Comparison of ENCODE assay signal across 13 cellular contexts in genomic region chr3:197790033-197790432, GRCh38. TPM values are rescaled to one million over a fixed set of nuclear protein-coding genes. Genes with fewer than 3 reads are reported as not detected.
DNase-seq lines count a peak whose midpoint lies in the region; ATAC-seq and TF ChIP-seq lines count a peak whose summit lies in the region.
"Had no signal": no experiment of that assay in that cellular context is flagged by ENCODE, and none has a peak within 500 bp of the region (broad histone marks: within the 10 kb centered on the region; RNA-seq: fewer than 3 reads in every experiment).

No MANE protein-coding gene starts in this region.

- peak overlapping the region in 3 of 7 donors; percentile 25 to 98 (median 96) for H3K27ac Mint-ChIP-seq in CD14-positive monocyte
- H3K27ac Mint-ChIP-seq in activated T-helper 17 cell treated with anti-CD3 and anti-CD28 coated beads, Interleukin-2, amount 50 U/mL, for 72 hours, result peak overlapping the region; percentile 98
- H3K27ac Mint-ChIP-seq in mesothelial cell of epicardium, result peak overlapping the region; percentile 98

- no peaks in the 10 kb centered on the region for H3K9me2 ChIP-seq in GM23248 (ENCODE audit: insufficient read depth)

- H3K9me3 ChIP-seq in GM23248 (ENCODE audit: low read depth), result no peaks in the 10 kb centered on the region
- H3K9me3 ChIP-seq: thyroid gland had no signal

- intact Hi-C loops in CD14-positive monocyte (cut with micrococcal nuclease), result no loop called here

- peak overlapping the region; percentile 98 for H2AFZ ChIP-seq in GM23248

- TF ChIP-seq CTCF in CD14-positive monocyte (IDR thresholded peaks at IDR 0.05), result no peak
- no peak for TF ChIP-seq CTCF in mesothelial cell of epicardium (IDR thresholded peaks at IDR 0.05; ENCODE audit: unreplicated experiment)

- H3K4me1 Mint-ChIP-seq in CD14-positive monocyte (peaks cover 26% of the 10 kb centered on the region), mesothelial cell of epicardium (peaks cover 21% of the 10 kb centered on the region)
- H3K4me1 Mint-ChIP-seq in activated T-helper 17 cell treated with anti-CD3 and anti-CD28 coated beads, Interleukin-2, amount 50 U/mL, for 72 hours, result peaks cover 10% of the 10 kb centered on the region

- H4K20me1 ChIP-seq in GM23248 (ENCODE audit: insufficient read depth), result peaks cover 4% of the 10 kb centered on the region; the same call in 1 of the 2 replicates

- H3K27me3 ChIP-seq in GM23248 (replicated peaks; ENCODE audit: insufficient read depth), result no peaks in the 10 kb centered on the region
- H3K27me3 ChIP-seq: thyroid gland had no signal

- H3K36me3 ChIP-seq in GM23248 (ENCODE audit: low read depth), result 0 out of 2 replicates have a peak, but pooled peaks cover 5% of the 10 kb centered on the region
- H3K36me3 ChIP-seq: thyroid gland had no signal

- peak overlapping the region; percentile 92 for H3K27ac ChIP-seq in GM23248

- H3K27me3 Mint-ChIP-seq in CD14-positive monocyte (ENCODE audit: low read depth in 3 of 3) (no peaks in the 10 kb centered on the region), mesothelial cell of epicardium (ENCODE audit: low read depth) (no peaks in the 10 kb centered on the region)
- no peaks in the 10 kb centered on the region for H3K27me3 Mint-ChIP-seq in activated T-helper 17 cell treated with anti-CD3 and anti-CD28 coated beads, Interleukin-2, amount 50 U/mL, for 72 hours

- WGBS in GM23248 (ENCODE audit: low coverage in 1 of 2, low lambda C conversion rate in 2 of 2, missing lambda C conversion rate in 2 of 2), 2 experiments, result 50 to 53% methylated on average over 1 of the region's 1 CpG

- peaks cover 30% of the 10 kb centered on the region for H3K4me1 ChIP-seq in GM23248 (ENCODE audit: insufficient read depth)

- H3K79me2 ChIP-seq in GM23248 (ENCODE audit: insufficient read depth), result peaks cover 36% of the 10 kb centered on the region

- H3K9me3 Mint-ChIP-seq in CD14-positive monocyte (no peaks in the 10 kb centered on the region), mesothelial cell of epicardium (no peaks in the 10 kb centered on the region)
- no peaks in the 10 kb centered on the region for H3K9me3 Mint-ChIP-seq in activated T-helper 17 cell treated with anti-CD3 and anti-CD28 coated beads, Interleukin-2, amount 50 U/mL, for 72 hours

- peak overlapping the region; percentile 87 to 96 for H3K4me3 Mint-ChIP-seq in CD14-positive monocyte
- H3K4me3 Mint-ChIP-seq in activated T-helper 17 cell treated with anti-CD3 and anti-CD28 coated beads, Interleukin-2, amount 50 U/mL, for 72 hours, result peak overlapping the region; percentile 97
- peak overlapping the region; percentile 85 for H3K4me3 Mint-ChIP-seq in mesothelial cell of epicardium

- peak overlapping the region; percentile 96 for H3K9ac ChIP-seq in GM23248

- peak overlapping the region; percentile 90 for H3K4me3 ChIP-seq in GM23248

- H3K36me3 Mint-ChIP-seq in CD14-positive monocyte (no peaks in the 10 kb centered on the region), mesothelial cell of epicardium (no peaks in the 10 kb centered on the region)
- peaks cover 13% of the 10 kb centered on the region for H3K36me3 Mint-ChIP-seq in activated T-helper 17 cell treated with anti-CD3 and anti-CD28 coated beads, Interleukin-2, amount 50 U/mL, for 72 hours (ENCODE audit: low read depth)

- DNase-seq in CD14-positive monocyte (ENCODE audit: low spot score), result no peak
- no peak for DNase-seq in GM23248
- DNase-seq in mesothelial cell of epicardium (ENCODE audit: low spot score in 2 of 2, unreplicated experiment in 2 of 2), result no peak
- no peak for DNase-seq in NCI-H1092 (lab: John Stamatoyannopoulos, UW)
- DNase-seq in midbrain (lab: John Stamatoyannopoulos, UW), result no peak
- no peak for DNase-seq in NOMO-1 treated with dmso at 0.1 percent for 144 hours (lab: John Stamatoyannopoulos, UW; ENCODE audit: unreplicated experiment)
- DNase-seq in AG08396 (ENCODE audit: low spot score), result no peak
- DNase-seq: activated gamma-delta T cell treated with Interleukin-2 at 50 U/mL for 16 hours; hippocampal formation; NCI-H526; stimulated activated CD4-positive, alpha-beta T cell treated with anti-CD3 and anti-CD28 coated beads, Interleukin-4, amount 100 ng/mL, for 1 hour; thyroid gland had no signal

- ATAC-seq in activated T-helper 17 cell treated with anti-CD3 and anti-CD28 coated beads, Interleukin-2, amount 50 U/mL, for 72 hours (replicated peaks), result no peak

- in situ Hi-C loops in GM23248 (cut with MboI), result no loop called here

- peak overlapping the region; percentile 84 for H3K4me2 ChIP-seq in GM23248 (ENCODE audit: unreplicated experiment)

- H3F3A ChIP-seq in GM23248 (ENCODE audit: insufficient read depth), result peaks cover 39% of the 10 kb centered on the region

RNA-seq across cellular contexts. Expression of gene LRCH3, which starts 1.0 kb away (rescaled TPM):
- 1 to 10 TPM; 4.1 to 7.4 TPM for polyA plus RNA-seq in CD14-positive monocyte
- 20.9 and 28.7 TPM in 2 replicates for total RNA-seq in GM23248 (2014; rRNA removed; shearing (Covaris generic))
- 20.2 and 24.1 TPM in 2 replicates for polyA plus RNA-seq in GM23248 (2016; fragmentation: Nextera tagmentation; extraction: Ambion mirVana)
- total RNA-seq in activated T-helper 17 cell treated with anti-CD3 and anti-CD28 coated beads, Interleukin-2, amount 50 U/mL, for 72 hours, result 10 to 100 TPM; 59.2 to 62.8 TPM
- 71.8 to 83.1 TPM (median 82.6 TPM) in 3 replicates for total RNA-seq in mesothelial cell of epicardium

RNA-seq across cellular contexts. Expression of gene FYTTD1, which starts 40.4 kb away (rescaled TPM):
- polyA plus RNA-seq in CD14-positive monocyte (10 to 100 TPM; 59.4 to 73.2 TPM), GM23248 (2016; fragmentation: Nextera tagmentation; extraction: Ambion mirVana) (90.4 and 91.8 TPM in 2 replicates)
- total RNA-seq in GM23248 (2014; rRNA removed; shearing (Covaris generic)), result 42.0 and 71.5 TPM in 2 replicates
- total RNA-seq in activated T-helper 17 cell treated with anti-CD3 and anti-CD28 coated beads, Interleukin-2, amount 50 U/mL, for 72 hours, result 10 to 100 TPM; 14.5 to 23.7 TPM
- 57.1 to 62.7 TPM (median 62.2 TPM) in 3 replicates for total RNA-seq in mesothelial cell of epicardium

RNA-seq across cellular contexts. Expression of gene RUBCN, which starts 53.3 kb away (rescaled TPM):
- polyA plus RNA-seq in CD14-positive monocyte (10 to 100 TPM in 1 of 2 donors, 1 to 10 TPM in 1; 8.6 to 13.5 TPM), GM23248 (2016; fragmentation: Nextera tagmentation; extraction: Ambion mirVana) (10.5 and 11.1 TPM in 2 replicates)
- 16.3 and 18.4 TPM in 2 replicates for total RNA-seq in GM23248 (2014; rRNA removed; shearing (Covaris generic))
- 10 to 100 TPM; 33.8 to 34.0 TPM for total RNA-seq in activated T-helper 17 cell treated with anti-CD3 and anti-CD28 coated beads, Interleukin-2, amount 50 U/mL, for 72 hours
- total RNA-seq in mesothelial cell of epicardium, result 22.2 to 24.5 TPM (median 22.9 TPM) in 3 replicates
